Comparison of ENCODE assay signal across 8 cellular contexts in the genomic region with DNA sequence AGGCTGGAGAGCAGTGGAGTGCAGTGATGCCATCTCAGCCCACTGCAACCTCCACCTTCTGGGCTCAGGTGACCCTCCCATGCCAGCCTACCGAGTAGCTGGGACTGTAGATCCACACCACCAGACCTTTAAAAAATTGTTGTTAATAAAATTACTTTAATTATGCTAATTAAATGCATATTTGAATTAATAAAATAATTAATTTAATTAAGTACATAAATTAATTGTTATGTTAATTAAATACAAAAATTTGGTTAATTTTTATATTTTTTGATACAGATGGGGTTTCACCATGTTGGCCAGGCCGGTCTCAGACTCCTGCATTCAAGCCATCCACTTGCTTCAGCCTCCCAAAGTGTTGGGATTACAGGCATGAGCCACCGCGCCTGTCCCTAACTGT.
"Had no signal": no experiment of that assay in that cellular context is flagged by ENCODE, and none has a peak within 500 bp of the region (broad histone marks: within the 10 kb centered on the region; RNA-seq: fewer than 3 reads in every experiment).

No MANE protein-coding gene starts in this region.

- H3K27ac Mint-ChIP-seq: IgD-negative memory B cell had no signal

- H3K4me3 Mint-ChIP-seq: IgD-negative memory B cell had no signal

- H3K4me2 ChIP-seq: KMS-11 had no signal

- DNase-seq: IMR-90, KBM-7, KG1 had no signal

- H3K9me3 Mint-ChIP-seq: IgD-negative memory B cell had no signal

- H3K36me3 Mint-ChIP-seq: IgD-negative memory B cell had no signal

- ATAC-seq: HepG2 had no signal

- H3K9ac ChIP-seq: KMS-11 had no signal

- H3K27ac ChIP-seq: HL-60, KMS-11 had no signal

- FAIRE-seq: HepG2, HTR-8/SVneo had no signal

- H3K4me1 Mint-ChIP-seq: IgD-negative memory B cell had no signal
